Comparison of ENCODE assay signal across 1 cellular context in genomic region chr16:52488837-52489289, GRCh38.
TF ChIP-seq lines count a peak whose summit lies in the region.

No MANE protein-coding gene starts in this region.

TF ChIP-seq in HepG2, 621 proteins besides CTCF, POLR2A, EP300 and RAD21 (continued from another document and continues in another):
- peak in 1 of 2 experiments; percentile 93; a peak in 2 of 4 replicates for TF ChIP-seq KLF16 (CRISPR knock-in tag; IDR thresholded peaks at IDR 0.05)
- peak; percentile 72 for TF ChIP-seq MEF2D (CRISPR knock-in tag; IDR thresholded peaks at IDR 0.05)
- TF ChIP-seq PPARG (CRISPR knock-in tag; conservative IDR thresholded peaks at IDR 0.05): peak; percentile 70
- no peak for TF ChIP-seq PAWR (CRISPR knock-in tag; IDR thresholded peaks at IDR 0.05; ENCODE audit: borderline replicate concordance)
- no peak for TF ChIP-seq ZBTB49 (CRISPR knock-in tag; IDR thresholded peaks at IDR 0.05; ENCODE audit: borderline replicate concordance)
- peak; percentile 98 for TF ChIP-seq FOXA3 (CRISPR knock-in tag; IDR thresholded peaks at IDR 0.05)
- peak; percentile 84 for TF ChIP-seq HNF1B (CRISPR knock-in tag; IDR thresholded peaks at IDR 0.05)
- TF ChIP-seq ZNF569 (CRISPR knock-in tag; IDR thresholded peaks at IDR 0.05; ENCODE audit: borderline replicate concordance): no peak
- peak; percentile 73 for TF ChIP-seq CBFB (CRISPR knock-in tag; IDR thresholded peaks at IDR 0.05)
- TF ChIP-seq TSC22D2 (CRISPR knock-in tag; IDR thresholded peaks at IDR 0.05; ENCODE audit: borderline replicate concordance): peak; percentile 66; the same call in 1 of the 2 replicates
- no peak for TF ChIP-seq SOX6 (IDR thresholded peaks at IDR 0.05)
- peak; percentile 92 for TF ChIP-seq SOX6 (CRISPR knock-in tag; IDR thresholded peaks at IDR 0.05)
- TF ChIP-seq ARNT (IDR thresholded peaks at IDR 0.05): no peak
- TF ChIP-seq KDM3A (CRISPR knock-in tag; IDR thresholded peaks at IDR 0.05; ENCODE audit: low read depth): 0 out of 2 replicates have a peak, but pooled peaks have one; percentile 22
- no peak for TF ChIP-seq GTF2F1 (IDR thresholded peaks at IDR 0.05; ENCODE audit: low read length)
- peak; percentile 53; the same call in 1 of the 2 replicates for TF ChIP-seq HNF1A (IDR thresholded peaks at IDR 0.05; ENCODE audit: low read depth)
- TF ChIP-seq HNF1A (CRISPR knock-in tag; IDR thresholded peaks at IDR 0.05; ENCODE audit: borderline replicate concordance): peak; percentile 72; the same call in 1 of the 2 replicates
- no peak for TF ChIP-seq SRSF1 (optimal IDR thresholded peaks at IDR 0.05; ENCODE audit: low read depth, low read length)
- no peak for TF ChIP-seq ZHX1 (CRISPR knock-in tag; IDR thresholded peaks at IDR 0.05; ENCODE audit: low read depth)
- TF ChIP-seq ZNF607 (CRISPR knock-in tag; IDR thresholded peaks at IDR 0.05; ENCODE audit: borderline replicate concordance): 0 out of 2 replicates have a peak, but pooled peaks have one; percentile 31
- peak; percentile 94 for TF ChIP-seq ZNF331 (CRISPR knock-in tag; IDR thresholded peaks at IDR 0.05)
- TF ChIP-seq ZFP91 (CRISPR knock-in tag; IDR thresholded peaks at IDR 0.05; ENCODE audit: borderline replicate concordance): no peak
- peak; percentile 86; the same call in 1 of the 2 replicates for TF ChIP-seq HIC2 (CRISPR knock-in tag; IDR thresholded peaks at IDR 0.05; ENCODE audit: low read depth)
- TF ChIP-seq TCF12 (IDR thresholded peaks at IDR 0.05): no peak
- TF ChIP-seq TCF12 (CRISPR knock-in tag; IDR thresholded peaks at IDR 0.05): peak; percentile 65; the same call in 1 of the 2 replicates
- TF ChIP-seq ELF1 (CRISPR knock-in tag; IDR thresholded peaks at IDR 0.05): peak; percentile 21; the same call in 1 of the 2 replicates
- no peak for TF ChIP-seq ZNF329 (CRISPR knock-in tag; IDR thresholded peaks at IDR 0.05; ENCODE audit: low read depth)
- peak; percentile 86; the same call in 1 of the 2 replicates for TF ChIP-seq TFE3 (CRISPR knock-in tag; IDR thresholded peaks at IDR 0.05)
- peak; percentile 78 for TF ChIP-seq ZNF12 (CRISPR knock-in tag; IDR thresholded peaks at IDR 0.05)
- peak; percentile 91 for TF ChIP-seq IRF2 (CRISPR knock-in tag; IDR thresholded peaks at IDR 0.05)
- TF ChIP-seq RERE (CRISPR knock-in tag; IDR thresholded peaks at IDR 0.05; ENCODE audit: low read depth): no peak
- TF ChIP-seq ZNF207 (IDR thresholded peaks at IDR 0.05; ENCODE audit: borderline replicate concordance): no peak
- TF ChIP-seq ZNF275 (CRISPR knock-in tag; IDR thresholded peaks at IDR 0.05; ENCODE audit: borderline replicate concordance): peak; percentile 85; the same call in 1 of the 2 replicates
- no peak for TF ChIP-seq ZFAT (CRISPR knock-in tag; conservative IDR thresholded peaks at IDR 0.05)
- TF ChIP-seq ZNF17 (CRISPR knock-in tag; IDR thresholded peaks at IDR 0.05): no peak
